ENCODE assay signal across 20 cellular contexts in genomic region chr10:75765705-75766104, GRCh38.
"Had no signal": no experiment of that assay in that cellular context is flagged by ENCODE, and none has a peak within 500 bp of the region (broad histone marks: within the 10 kb centered on the region; RNA-seq: fewer than 3 reads in every experiment).

No MANE protein-coding gene starts in this region.

- H3K4me1 ChIP-seq: prostate gland, right atrium auricular region had no signal

- ATAC-seq: activated CD8-positive, alpha-beta T cell treated with anti-CD3 and anti-CD28 coated beads, Interleukin-2, amount 10 ng/mL, durations not matched to agents 7 days and 5 days; activated naive CD8-positive, alpha-beta T cell treated with anti-CD3 and anti-CD28 coated beads, Interleukin-2, amount 50 U/mL, for 24 hours; body of pancreas; left lung; stimulated activated naive CD8-positive, alpha-beta T cell treated with anti-CD3 and anti-CD28 coated beads, Interleukin-15, Interleukin-2, amounts not matched to agents 100 U/mL and 50 U/mL, for 24 hours had no signal

- H3K27me3 ChIP-seq: body of pancreas, cardiac muscle cell, left lung, neutrophil, ovary, right atrium auricular region, thyroid gland had no signal

- H3K4me3 ChIP-seq: body of pancreas, cardiac muscle cell, left lung, lung, ovary, prostate gland, right atrium auricular region, thyroid gland had no signal

- H3K36me3 ChIP-seq: cardiac muscle cell, left lung, neutrophil, ovary, prostate gland, right atrium auricular region, thyroid gland had no signal

- H3K27ac ChIP-seq: body of pancreas, cardiac muscle cell, left lung, neutrophil, ovary, prostate gland, right atrium auricular region, thyroid gland had no signal

- DNase-seq: activated CD4-positive, alpha-beta T cell treated with anti-CD3 and anti-CD28 coated beads for 1 hour; activated CD4-positive, alpha-beta T cell treated with anti-CD3 and anti-CD28 coated beads, Interleukin-2, amount 50 U/mL, for 1 hour; activated CD8-positive, alpha-beta T cell treated with anti-CD3 and anti-CD28 coated beads, Interleukin-2, amount 10 ng/mL, durations not matched to agents 7 days and 5 days; activated gamma-delta T cell; activated naive CD4-positive, alpha-beta T cell treated with anti-CD3 and anti-CD28 coated beads, Interleukin-2, amount 50 U/mL, for 16 hours; activated naive CD8-positive, alpha-beta T cell treated with anti-CD3 and anti-CD28 coated beads, Interleukin-2, amount 50 U/mL, for 24 hours; body of pancreas; cortex of kidney; kidney; left lung; naive thymus-derived CD4-positive, alpha-beta T cell; ovary; stimulated activated CD4-positive, alpha-beta T cell treated with anti-CD3 and anti-CD28 coated beads, Interleukin-4, amount 100 ng/mL, for 24 hours; stimulated activated naive CD8-positive, alpha-beta T cell treated with anti-CD3 and anti-CD28 coated beads, Interleukin-15, Interleukin-2, amounts not matched to agents 100 U/mL and 50 U/mL, for 24 hours; thyroid gland had no signal

- H3K9me3 ChIP-seq: body of pancreas, left lung, neutrophil, ovary, prostate gland, right atrium auricular region, thyroid gland had no signal
